Comparison of ENCODE assay signal across 18 cellular contexts in genomic region chr10:66218981-66219587, GRCh38.
"Had no signal": no experiment of that assay in that cellular context is flagged by ENCODE, and none has a peak within 500 bp of the region (broad histone marks: within the 10 kb centered on the region; RNA-seq: fewer than 3 reads in every experiment).

No MANE protein-coding gene starts in this region.

- H3K4me3 Mint-ChIP-seq: effector memory CD8-positive, alpha-beta T cell; immature natural killer cell; memory B cell; naive B cell; neural progenitor cell had no signal

- DNase-seq: activated effector memory CD4-positive, alpha-beta T cell treated with anti-CD3 and anti-CD28 coated beads, Interleukin-2, amount 50 U/mL, for 16 hours; activated naive CD4-positive, alpha-beta T cell treated with anti-CD3 and anti-CD28 coated beads, Interleukin-2, amount 50 U/mL, for 16 hours; adrenal gland; effector memory CD8-positive, alpha-beta T cell; esophagus squamous epithelium; heart right ventricle; immature natural killer cell; left ventricle myocardium superior; mucosa of descending colon; naive B cell; SW 1271; upper lobe of left lung; WERI-Rb-1 had no signal

- H3K9me3 Mint-ChIP-seq: neural progenitor cell had no signal

- H3K4me3 ChIP-seq: adrenal gland, cardiac muscle cell, esophagus squamous epithelium, heart right ventricle, mucosa of descending colon, neural progenitor cell, thoracic aorta, upper lobe of left lung had no signal

- H3K36me3 ChIP-seq: adrenal gland, cardiac muscle cell, esophagus squamous epithelium, heart right ventricle, neural progenitor cell, thoracic aorta, upper lobe of left lung, WERI-Rb-1 had no signal

- H3K36me3 Mint-ChIP-seq: immature natural killer cell, memory B cell, naive B cell, neural progenitor cell had no signal

- H3K27ac Mint-ChIP-seq: effector memory CD8-positive, alpha-beta T cell; immature natural killer cell; memory B cell; naive B cell; neural progenitor cell; progenitor cell of endocrine pancreas had no signal

- H3K4me1 Mint-ChIP-seq: immature natural killer cell, memory B cell, naive B cell, neural progenitor cell had no signal

- H3K27ac ChIP-seq: adrenal gland, cardiac muscle cell, esophagus squamous epithelium, heart right ventricle, neural progenitor cell, thoracic aorta, upper lobe of left lung, WERI-Rb-1 had no signal

- H3K27me3 Mint-ChIP-seq: effector memory CD8-positive, alpha-beta T cell; memory B cell; naive B cell; progenitor cell of endocrine pancreas had no signal

- H3K27me3 ChIP-seq: adrenal gland, cardiac muscle cell, esophagus squamous epithelium, heart right ventricle, neural progenitor cell, upper lobe of left lung had no signal

- H3K9me3 ChIP-seq: adrenal gland, esophagus squamous epithelium, heart right ventricle, mucosa of descending colon, thoracic aorta, upper lobe of left lung had no signal

- ATAC-seq: effector memory CD8-positive, alpha-beta T cell; heart right ventricle; left ventricle myocardium superior; mucosa of descending colon had no signal
